ENCODE assay signal across 32 cellular contexts in genomic region chr19:29173896-29174295, GRCh38. TPM values are rescaled to one million over a fixed set of nuclear protein-coding genes. Genes with fewer than 3 reads are reported as not detected.
DNase-seq lines count a peak whose midpoint lies in the region; ATAC-seq, FAIRE-seq and TF ChIP-seq lines count a peak whose summit lies in the region.
"Had no signal": no experiment of that assay in that cellular context is flagged by ENCODE, and none has a peak within 500 bp of the region (broad histone marks: within the 10 kb centered on the region; RNA-seq: fewer than 3 reads in every experiment).

No MANE protein-coding gene starts in this region.

- no peaks in the 10 kb centered on the region for H3K79me1 ChIP-seq in trophoblast cell (ENCODE audit: low read length)

- no peak overlapping the region for H3K4ac ChIP-seq in trophoblast cell (ENCODE audit: low read depth, low read length)

- no peak overlapping the region for H3K4me3 Mint-ChIP-seq in nephron progenitor cell
- no peak overlapping the region for H3K4me3 Mint-ChIP-seq in glutamatergic neuron (ENCODE audit: unreplicated experiment)
- H3K4me3 Mint-ChIP-seq: B cell; CD14-positive monocyte; CD4-positive, alpha-beta memory T cell; CD4-positive, alpha-beta T cell; CD4-positive, CD25-positive, alpha-beta regulatory T cell; CD8-positive, alpha-beta memory T cell; CD8-positive, alpha-beta T cell had no signal

- no peaks in the 10 kb centered on the region for H3K4me1 Mint-ChIP-seq in nephron progenitor cell
- no peaks in the 10 kb centered on the region for H3K4me1 Mint-ChIP-seq in glutamatergic neuron (ENCODE audit: low read depth, unreplicated experiment)
- H3K4me1 Mint-ChIP-seq: B cell; CD14-positive monocyte; CD4-positive, alpha-beta memory T cell; CD4-positive, CD25-positive, alpha-beta regulatory T cell; CD8-positive, alpha-beta memory T cell had no signal

- H3K27me3 ChIP-seq in trophoblast cell (ENCODE audit: insufficient read depth, low read length): no peaks in the 10 kb centered on the region
- H3K27me3 ChIP-seq: BE2C; BLaER1; BLaER1 treated with 17β-estradiol and CSF1 and Interleukin-3, amounts not matched to agents 10 nM and 100 nM had no signal

- TF ChIP-seq RAD21 in A549 (conservative IDR thresholded peaks at IDR 0.05 in 1 of 2, IDR thresholded peaks at IDR 0.05 in 1 of 2): no peak

- TF ChIP-seq CTCF in A549 (IDR thresholded peaks at IDR 0.05) (no peak), nephron progenitor cell (IDR thresholded peaks at IDR 0.05) (no peak), glutamatergic neuron (IDR thresholded peaks at IDR 0.05; ENCODE audit: partially characterized antibody, unreplicated experiment) (no peak)

- H3K36me3 Mint-ChIP-seq in nephron progenitor cell (ENCODE audit: low read depth) (no peaks in the 10 kb centered on the region), glutamatergic neuron (ENCODE audit: unreplicated experiment) (peaks cover 14% of the 10 kb centered on the region)
- H3K36me3 Mint-ChIP-seq: CD14-positive monocyte; CD4-positive, CD25-positive, alpha-beta regulatory T cell had no signal

- H3K9me3 ChIP-seq in A549: peaks cover 19% of the 10 kb centered on the region
- H3K9me3 ChIP-seq in trophoblast cell (ENCODE audit: insufficient read depth, low read depth, low read length): peaks cover 2% of the 10 kb centered on the region
- H3K9me3 ChIP-seq: BE2C had no signal

- POLR2A ChIA-PET in A549 (lab: Yijun Ruan, JAX): no interaction called here

- H3K79me2 ChIP-seq in trophoblast cell (ENCODE audit: control insufficient read depth, insufficient read depth, low read length, poor library complexity): no peaks in the 10 kb centered on the region

- no peaks in the 10 kb centered on the region for H3K4me1 ChIP-seq in A549
- H3K4me1 ChIP-seq in trophoblast cell (ENCODE audit: control insufficient read depth in 1 of 2, insufficient read depth in 2 of 2, low read length in 2 of 2): no peaks in the 10 kb centered on the region
- H3K4me1 ChIP-seq: BE2C, BLaER1, Caco-2 had no signal

- H3K4me3 ChIP-seq in A549: no peak overlapping the region
- no peak overlapping the region for H3K4me3 ChIP-seq in trophoblast cell (ENCODE audit: low read depth, low read length)
- H3K4me3 ChIP-seq: BLaER1; BLaER1 treated with 17β-estradiol and CSF1 and Interleukin-3, amounts not matched to agents 10 nM and 100 nM had no signal

- H3K9ac ChIP-seq in trophoblast cell (ENCODE audit: low read length): no peak overlapping the region
- H3K9ac ChIP-seq: BLaER1; BLaER1 treated with 17β-estradiol and CSF1 and Interleukin-3, amounts not matched to agents 10 nM and 100 nM had no signal

- CTCF ChIA-PET in A549 (lab: Yijun Ruan, JAX): no interaction called here

- no peak for TF ChIP-seq EP300 in A549 (IDR thresholded peaks at IDR 0.05)

- H2AK5ac ChIP-seq in trophoblast cell (ENCODE audit: low read length): no peak overlapping the region

- ATAC-seq in A549: no peak
- ATAC-seq: CD8-positive, alpha-beta T cell had no signal

- H3K9me3 Mint-ChIP-seq in nephron progenitor cell (peaks cover 51% of the 10 kb centered on the region), glutamatergic neuron (ENCODE audit: unreplicated experiment) (peaks cover 9% of the 10 kb centered on the region)

- WGBS in A549 (ENCODE audit: missing lambda C conversion rate): 6% methylated on average over 2 of the region's 2 CpGs
- no CpG with 5 or more reads among the region's 2 CpGs for WGBS in trophoblast cell (ENCODE audit: extremely low coverage, insufficient coverage, insufficient read length)

- no peak overlapping the region for H3K14ac ChIP-seq in trophoblast cell (ENCODE audit: low read length)

- no peak overlapping the region for H2BK5ac ChIP-seq in trophoblast cell (ENCODE audit: low read depth, low read length, poor library complexity)

- FAIRE-seq in A549 (lab: Jason Lieb, UNC): peak; percentile 7
- FAIRE-seq: A204.1, D721Med had no signal

- no peak overlapping the region for H2BK12ac ChIP-seq in trophoblast cell (ENCODE audit: low read length)

- H3K36me3 ChIP-seq in trophoblast cell (ENCODE audit: control insufficient read depth in 1 of 2, insufficient read depth in 2 of 2, low read length in 2 of 2): no peaks in the 10 kb centered on the region
- H3K36me3 ChIP-seq: BE2C; BLaER1; BLaER1 treated with 17β-estradiol and CSF1 and Interleukin-3, amounts not matched to agents 10 nM and 100 nM had no signal

- H3K27ac ChIP-seq in A549 (no peak overlapping the region), trophoblast cell (ENCODE audit: low read depth, low read length) (no peak overlapping the region)
- H3K27ac ChIP-seq: 22Rv1; BLaER1; BLaER1 treated with 17β-estradiol and CSF1 and Interleukin-3, amounts not matched to agents 10 nM and 100 nM; C4-2B had no signal

- no peak overlapping the region for H4K91ac ChIP-seq in trophoblast cell (ENCODE audit: low read depth, low read length)

- H2AFZ ChIP-seq in trophoblast cell (ENCODE audit: insufficient read depth, low read length, poor library complexity): no peak overlapping the region

- H3K27me3 Mint-ChIP-seq in nephron progenitor cell (ENCODE audit: low read depth, poor library complexity): peaks cover 8% of the 10 kb centered on the region
- no peaks in the 10 kb centered on the region for H3K27me3 Mint-ChIP-seq in glutamatergic neuron (ENCODE audit: unreplicated experiment)
- H3K27me3 Mint-ChIP-seq: B cell; CD4-positive, alpha-beta memory T cell; CD4-positive, alpha-beta T cell had no signal

- peak overlapping the region; percentile 62 for H4K12ac ChIP-seq in trophoblast cell (ENCODE audit: low read depth, low read length)

- no peak overlapping the region for H3K23ac ChIP-seq in trophoblast cell (ENCODE audit: low read length)

- H3K4me2 ChIP-seq in A549 (no peak overlapping the region), trophoblast cell (ENCODE audit: low read length) (no peak overlapping the region)
- H3K4me2 ChIP-seq: BLaER1; BLaER1 treated with 17β-estradiol and CSF1 and Interleukin-3, amounts not matched to agents 10 nM and 100 nM had no signal

- H4K8ac ChIP-seq in trophoblast cell (ENCODE audit: low read depth, low read length): no peak overlapping the region

- no peak overlapping the region for H3K18ac ChIP-seq in trophoblast cell (ENCODE audit: low read length)

- DNase-seq in A549 (ENCODE audit: low read depth in 1 of 2, low spot score in 1 of 2) (no peak), trophoblast cell (peak; percentile 79), nephron progenitor cell (no peak), glutamatergic neuron (no peak)
- DNase-seq: 8988T; ACHN; AML-193; BE2C; C1 segment of cervical spinal cord; Caco-2; Calu3; CD4-positive, alpha-beta memory T cell; CD4-positive, alpha-beta T cell; CD4-positive, CD25-positive, alpha-beta regulatory T cell; CD8-positive, alpha-beta memory T cell; CD8-positive, alpha-beta T cell; COR-L47; DMS 273 treated with DMSO at 0.1 percent for 48 hours; DMS153; DMS53; DMS79; DMS79 treated with DMSO at 0.1 percent for 48 hours; DND-41; EL had no signal

- no peak overlapping the region for H3K27ac Mint-ChIP-seq in nephron progenitor cell
- H3K27ac Mint-ChIP-seq in glutamatergic neuron (ENCODE audit: unreplicated experiment): no peak overlapping the region
- H3K27ac Mint-ChIP-seq: B cell; CD14-positive monocyte; CD4-positive, alpha-beta T cell; CD4-positive, CD25-positive, alpha-beta regulatory T cell; CD8-positive, alpha-beta memory T cell; CD8-positive, alpha-beta T cell had no signal

- no peak for TF ChIP-seq POLR2A in A549 (IDR thresholded peaks at IDR 0.05; ENCODE audit: low read length)

- H2BK120ac ChIP-seq in trophoblast cell (ENCODE audit: insufficient read depth, low read length, poor library complexity): no peak overlapping the region

TF ChIP-seq in A549, 52 proteins besides CTCF, POLR2A, EP300 and RAD21:
- TF ChIP-seq EHMT2 (IDR thresholded peaks at IDR 0.05; ENCODE audit: low read depth): no peak
- no peak for TF ChIP-seq EHF (CRISPR knock-in tag; IDR thresholded peaks at IDR 0.05)
- no peak for TF ChIP-seq E2F6 (IDR thresholded peaks at IDR 0.05; ENCODE audit: borderline replicate concordance, low read depth)
- TF ChIP-seq TFCP2L1 (CRISPR knock-in tag; IDR thresholded peaks at IDR 0.05): no peak
- TF ChIP-seq ATOH8 (CRISPR knock-in tag; IDR thresholded peaks at IDR 0.05; ENCODE audit: low read depth): no peak

RNA-seq across cellular contexts. Expression of gene UQCRFS1, which starts 39.1 kb away (rescaled TPM):
- polyA plus RNA-seq in A549 (2011; rRNA removed): 148 and 201 TPM in 2 replicates
- 150 and 170 TPM in 2 replicates for polyA plus RNA-seq in A549 (2012; cell fraction: cytosol; rRNA removed)
- polyA plus RNA-seq in A549 (2012; cell fraction: nucleus; rRNA removed): 73.3 and 89.7 TPM in 2 replicates
- 105 to 111 TPM (median 109 TPM) in 3 replicates for polyA plus RNA-seq in A549 (2017; fragmentation: RNase III; extraction: RNeasy Plus Mini Kit Qiagen cat#74134 plus additional on column Dnase treatment)
- polyA minus RNA-seq in A549 (2011; rRNA and poly(A)+ RNA removed): 75.9 and 78.8 TPM in 2 replicates
- polyA plus RNA-seq in trophoblast cell (2013): 33.0 and 34.2 TPM in 2 replicates
- total RNA-seq in glutamatergic neuron (ENCODE audit: unreplicated experiment): 34.9 TPM

Comparison
In these comparisons a context has a peak if more than half of its experiments do, and no peak if none do; other contexts are left out.
1. DNase-seq: peak in trophoblast cell (2 of 2); none in A549 (0 of 2), nephron progenitor cell (single experiment) and glutamatergic neuron (single experiment).